18 cellular contexts compared by ENCODE assay signal in genomic region chr5:167716376-167716775, GRCh38.
DNase-seq lines count a peak whose midpoint lies in the region; TF ChIP-seq lines count a peak whose summit lies in the region.
"Had no signal": no experiment of that assay in that cellular context is flagged by ENCODE, and none has a peak within 500 bp of the region (broad histone marks: within the 10 kb centered on the region; RNA-seq: fewer than 3 reads in every experiment).

No MANE protein-coding gene starts in this region.

- H2BK12ac ChIP-seq in mesenchymal stem cell (ENCODE audit: low read length in 2 of 2) = no peak overlapping the region
- H2BK12ac ChIP-seq in trophoblast cell (ENCODE audit: low read length) = no peak overlapping the region

- in situ Hi-C loops in GM23248 (cut with MboI) (loop anchor here (10.0 kb wide), 1 partner anchor 142 kb away; no protein-coding TSS in a partner anchor), astrocyte of the cerebellum (cut with HindIII; ENCODE audit: low sequenced_read_pairs) (no loop called here)

- WGBS in GM23248 (ENCODE audit: low coverage in 1 of 2, low lambda C conversion rate in 2 of 2, missing lambda C conversion rate in 2 of 2), 2 experiments = 5 to 9% methylated on average over 1 of the region's 1 CpG
- 0% methylated on average over 1 of the region's 1 CpG for WGBS in mesenchymal stem cell
- WGBS in trophoblast cell (ENCODE audit: extremely low coverage, insufficient coverage, insufficient read length) = no CpG with 5 or more reads among the region's 1 CpG

- no peaks in the 10 kb centered on the region for H3K27me3 ChIP-seq in GM23248 (replicated peaks; ENCODE audit: insufficient read depth)
- H3K27me3 ChIP-seq in mesenchymal stem cell (ENCODE audit: control insufficient read depth in 1 of 2, insufficient read depth in 1 of 2, low read length in 2 of 2) = no peaks in the 10 kb centered on the region
- no peaks in the 10 kb centered on the region for H3K27me3 ChIP-seq in trophoblast cell (ENCODE audit: insufficient read depth, low read length)
- H3K27me3 ChIP-seq: MG63, Peyer's patch had no signal

- H4K91ac ChIP-seq in mesenchymal stem cell (ENCODE audit: low read length) (no peak overlapping the region), trophoblast cell (ENCODE audit: low read depth, low read length) (no peak overlapping the region)

- H3K4me3 ChIP-seq in GM23248 (no peak overlapping the region), astrocyte of the cerebellum (ENCODE audit: low read depth, low read length) (no peak overlapping the region), mesenchymal stem cell (ENCODE audit: insufficient read depth in 1 of 2, low read depth in 1 of 2, low read length in 2 of 2) (no peak overlapping the region), trophoblast cell (ENCODE audit: low read depth, low read length) (no peak overlapping the region)
- H3K4me3 ChIP-seq: MG63, Peyer's patch had no signal

- peak overlapping the region; percentile 29; the same call in 1 of the 2 replicates for H2AFZ ChIP-seq in GM23248
- no peak overlapping the region for H2AFZ ChIP-seq in mesenchymal stem cell (ENCODE audit: low read depth, low read length)
- no peak overlapping the region for H2AFZ ChIP-seq in trophoblast cell (ENCODE audit: insufficient read depth, low read length, poor library complexity)

- no peaks in the 10 kb centered on the region for H4K20me1 ChIP-seq in GM23248 (ENCODE audit: insufficient read depth)

- H3K14ac ChIP-seq in mesenchymal stem cell (ENCODE audit: low read length in 2 of 2) (no peak overlapping the region), trophoblast cell (ENCODE audit: low read length) (no peak overlapping the region)

- H2AK5ac ChIP-seq in mesenchymal stem cell (ENCODE audit: low read length, severe bottlenecking) = no peak overlapping the region
- no peak overlapping the region for H2AK5ac ChIP-seq in trophoblast cell (ENCODE audit: low read length)

- H3K9me3 ChIP-seq in GM23248 (ENCODE audit: low read depth) (no peaks in the 10 kb centered on the region), mesenchymal stem cell (ENCODE audit: control insufficient read depth, low read length) (no peaks in the 10 kb centered on the region), trophoblast cell (ENCODE audit: insufficient read depth, low read depth, low read length) (peaks cover 2% of the 10 kb centered on the region)
- H3K9me3 ChIP-seq: MG63, Peyer's patch had no signal

- H3K79me1 ChIP-seq in mesenchymal stem cell (replicated peaks; ENCODE audit: low read length, poor library complexity, severe bottlenecking) = no peaks in the 10 kb centered on the region
- H3K79me1 ChIP-seq in trophoblast cell (ENCODE audit: low read length) = peaks cover 11% of the 10 kb centered on the region

- no peak overlapping the region for H3K23ac ChIP-seq in mesenchymal stem cell (ENCODE audit: low read length in 2 of 2)
- H3K23ac ChIP-seq in trophoblast cell (ENCODE audit: low read length) = no peak overlapping the region

- H2BK120ac ChIP-seq in mesenchymal stem cell (ENCODE audit: low read depth, low read length) = no peak overlapping the region
- no peak overlapping the region for H2BK120ac ChIP-seq in trophoblast cell (ENCODE audit: insufficient read depth, low read length, poor library complexity)

- peaks cover 42% of the 10 kb centered on the region for H3F3A ChIP-seq in GM23248 (ENCODE audit: insufficient read depth)

- H4K12ac ChIP-seq in trophoblast cell (ENCODE audit: low read depth, low read length) = no peak overlapping the region

- H3K27ac ChIP-seq in GM23248 (peak overlapping the region; percentile 47), mesenchymal stem cell (ENCODE audit: low read length, poor library complexity, severe bottlenecking) (no peak overlapping the region), trophoblast cell (ENCODE audit: low read depth, low read length) (no peak overlapping the region)
- H3K27ac ChIP-seq: C4-2B, KMS-11, Peyer's patch had no signal

- H4K8ac ChIP-seq in mesenchymal stem cell (ENCODE audit: low read length) (no peak overlapping the region), trophoblast cell (ENCODE audit: low read depth, low read length) (no peak overlapping the region)

- no peak overlapping the region for H2BK15ac ChIP-seq in mesenchymal stem cell (ENCODE audit: low read depth, poor library complexity, severe bottlenecking)

- H3K9me2 ChIP-seq in GM23248 (ENCODE audit: insufficient read depth) = no peaks in the 10 kb centered on the region

- H3K4me1 ChIP-seq in GM23248 (ENCODE audit: insufficient read depth) = peaks cover 47% of the 10 kb centered on the region
- H3K4me1 ChIP-seq in mesenchymal stem cell (ENCODE audit: control insufficient read depth, insufficient read depth, low read depth, low read length) = peaks cover 4% of the 10 kb centered on the region
- H3K4me1 ChIP-seq in trophoblast cell (ENCODE audit: control insufficient read depth in 1 of 2, insufficient read depth in 2 of 2, low read length in 2 of 2) = peaks cover 2% of the 10 kb centered on the region in 2 experiments
- H3K4me1 ChIP-seq: Peyer's patch had no signal

- H2BK5ac ChIP-seq in mesenchymal stem cell (ENCODE audit: low read depth, low read length, poor library complexity, severe bottlenecking) (no peak overlapping the region), trophoblast cell (ENCODE audit: low read depth, low read length, poor library complexity) (no peak overlapping the region)

- H3K79me2 ChIP-seq in GM23248 (ENCODE audit: insufficient read depth) (no peaks in the 10 kb centered on the region), trophoblast cell (ENCODE audit: control insufficient read depth, insufficient read depth, low read length, poor library complexity) (no peaks in the 10 kb centered on the region)

- no peak for TF ChIP-seq CTCF in AG09319 (IDR thresholded peaks at IDR 0.05; ENCODE audit: low read depth, low read length)
- TF ChIP-seq CTCF in astrocyte of the cerebellum (IDR thresholded peaks at IDR 0.05; ENCODE audit: low read depth, low read length, missing control alignments) = no peak

- H3K4ac ChIP-seq in mesenchymal stem cell (ENCODE audit: low read depth in 1 of 2, low read length in 2 of 2) (no peak overlapping the region), trophoblast cell (ENCODE audit: low read depth, low read length) (no peak overlapping the region)

- H3K36me3 ChIP-seq in GM23248 (ENCODE audit: low read depth) (no peaks in the 10 kb centered on the region), mesenchymal stem cell (ENCODE audit: control insufficient read depth in 1 of 2, insufficient read depth in 2 of 2, low read depth in 1 of 2, low read length in 2 of 2) (no peaks in the 10 kb centered on the region), trophoblast cell (ENCODE audit: control insufficient read depth in 1 of 2, insufficient read depth in 2 of 2, low read length in 2 of 2) (no peaks in the 10 kb centered on the region)
- H3K36me3 ChIP-seq: MG63, Peyer's patch had no signal

- H3K4me2 ChIP-seq in GM23248 (ENCODE audit: unreplicated experiment) (peak overlapping the region; percentile 52), mesenchymal stem cell (ENCODE audit: low read length, poor library complexity, severe bottlenecking) (no peak overlapping the region), trophoblast cell (ENCODE audit: low read length) (no peak overlapping the region)
- H3K4me2 ChIP-seq: KMS-11 had no signal

- DNase-seq in AG09319 (ENCODE audit: extremely low read depth, low read depth) (peak; percentile 36), GM23248 (peak; percentile 58), astrocyte of the cerebellum (ENCODE audit: low read depth) (peak; percentile 31), mesenchymal stem cell (peak; percentile 35), NAMALWA (ENCODE audit: low spot score) (no peak), trophoblast cell (no peak), dermis blood vessel endothelial cell (no peak)
- DNase-seq in stimulated activated CD4-positive, alpha-beta T cell treated with anti-CD3 and anti-CD28 coated beads, Interleukin-1b, Interleukin-23, amount 100 ng/mL, for 48 hours = no peak
- DNase-seq: DMS153, MG63, NCI-H1105 treated with DMSO at 0.1 percent for 48 hours, NCI-H187 treated with DMSO at 0.1 percent for 48 hours, NCI-H2171 treated with DMSO at 0.1 percent for 48 hours, NCI-H774, Peyer's patch, SHP77 had no signal

- peak overlapping the region; percentile 4; the same call in 1 of the 2 replicates for H3K9ac ChIP-seq in GM23248
- no peak overlapping the region for H3K9ac ChIP-seq in mesenchymal stem cell (ENCODE audit: low read length)
- no peak overlapping the region for H3K9ac ChIP-seq in trophoblast cell (ENCODE audit: low read length)
- H3K9ac ChIP-seq: KMS-11 had no signal

- H3K18ac ChIP-seq in mesenchymal stem cell (ENCODE audit: low read depth in 1 of 2, low read length in 2 of 2) (no peak overlapping the region), trophoblast cell (ENCODE audit: low read length) (no peak overlapping the region)

Comparison
In these comparisons a context has a peak if more than half of its experiments do, and no peak if none do; other contexts are left out.
1. DNase-seq: peak in AG09319 (single experiment), GM23248 (single experiment), astrocyte of the cerebellum (single experiment) and mesenchymal stem cell (single experiment); none in NAMALWA (single experiment), stimulated activated CD4-positive, alpha-beta T cell treated with anti-CD3 and anti-CD28 coated beads, Interleukin-1b, Interleukin-23, amount 100 ng/mL, for 48 hours (single experiment), trophoblast cell (0 of 2) and dermis blood vessel endothelial cell (single experiment).